ENCODE assay signal across 11 cellular contexts in genomic region chr6:161227004-161227950, GRCh38. TPM values are rescaled to one million over a fixed set of nuclear protein-coding genes. Genes with fewer than 3 reads are reported as not detected.
DNase-seq lines count a peak whose midpoint lies in the region; ATAC-seq lines count a peak whose summit lies in the region.
"Had no signal": no experiment of that assay in that cellular context is flagged by ENCODE, and none has a peak within 500 bp of the region (broad histone marks: within the 10 kb centered on the region; RNA-seq: fewer than 3 reads in every experiment).

No MANE protein-coding gene starts in this region.

- H3K36me3 Mint-ChIP-seq in immature natural killer cell: peaks cover 10 to 34% (median 31%) of the 10 kb centered on the region in 3 donors

- H3K4me1 ChIP-seq in BLaER1: peaks cover 16% of the 10 kb centered on the region

- peaks cover 4 to 14% (median 10%) of the 10 kb centered on the region in 3 donors for H3K27me3 Mint-ChIP-seq in immature natural killer cell (ENCODE audit: low read depth in 3 of 3)
- H3K27me3 Mint-ChIP-seq: B cell had no signal

- no peak overlapping the region for H3K4me3 ChIP-seq in BLaER1
- H3K4me3 ChIP-seq: coronary artery had no signal

- peaks cover 54% of the 10 kb centered on the region for H3K36me3 ChIP-seq in BLaER1

- H3K9me3 ChIP-seq in BLaER1: peaks cover 4% of the 10 kb centered on the region; the same call in 1 of the 2 replicates

- peaks cover 63 to 73% of the 10 kb centered on the region in 2 donors for H3K4me1 Mint-ChIP-seq in immature natural killer cell

- peak overlapping the region; percentile 79 to 90 (median 83) for H3K4me3 Mint-ChIP-seq in immature natural killer cell
- H3K4me3 Mint-ChIP-seq: B cell had no signal

- H3K9me3 Mint-ChIP-seq in immature natural killer cell: no peaks in the 10 kb centered on the region

- H4K20me1 ChIP-seq in BLaER1: peaks cover 13% of the 10 kb centered on the region; the same call in 1 of the 2 replicates

- H3K27me3 ChIP-seq in BLaER1: no peaks in the 10 kb centered on the region

- ATAC-seq in GM19351 (IDR thresholded peaks at IDR 0.05; ENCODE audit: unreplicated experiment): peak; percentile 24

- DNase-seq in amniotic epithelial cell (ENCODE audit: low read depth) (peak; percentile 52), immature natural killer cell (peak in 1 of 3 donors; percentile 16), NCI-H2107 treated with DMSO at 0.1 percent for 48 hours (lab: John Stamatoyannopoulos, UW; ENCODE audit: unreplicated experiment) (no peak), NCI-H2171 treated with DMSO at 0.1 percent for 48 hours (lab: John Stamatoyannopoulos, UW) (no peak), HK-2 (ENCODE audit: unreplicated experiment) (no peak), NCI-H1930 (lab: John Stamatoyannopoulos, UW) (no peak)
- DNase-seq: mesendoderm had no signal

- H3K4me2 ChIP-seq in BLaER1: peak overlapping the region; percentile 46

- peak overlapping the region; percentile 95 to 99 (median 96) for H3K27ac Mint-ChIP-seq in immature natural killer cell
- H3K27ac Mint-ChIP-seq: B cell had no signal

- no peak overlapping the region for H3K27ac ChIP-seq in BLaER1
- H3K27ac ChIP-seq: coronary artery had no signal

- no peak overlapping the region for H3K9ac ChIP-seq in BLaER1

RNA-seq across cellular contexts. Expression of gene AGPAT4, which starts 46.6 kb away (rescaled TPM):
- polyA plus RNA-seq in immature natural killer cell: 10 to 100 TPM; 14.4 to 16.6 (median 14.8) TPM
